ENCODE assay signal across 8 cellular contexts in the genomic region with DNA sequence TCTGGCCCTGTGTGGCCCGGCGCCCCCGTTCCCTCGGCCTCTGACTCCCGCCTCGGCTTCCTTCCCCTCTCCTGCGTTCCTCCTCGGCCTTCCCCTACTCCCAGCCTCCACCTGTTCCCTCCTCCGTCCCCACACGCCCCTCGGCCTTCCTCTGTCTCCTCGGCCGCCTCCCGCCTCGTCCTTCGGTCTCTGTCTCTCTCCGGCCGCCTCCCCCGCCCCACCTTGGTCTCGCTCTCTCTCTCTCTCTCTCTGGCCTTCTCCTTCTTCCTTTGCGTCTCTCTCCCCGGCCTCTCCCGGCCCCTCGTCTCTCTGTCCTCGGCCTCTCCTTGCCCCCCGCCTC. TPM values are rescaled to one million over a fixed set of nuclear protein-coding genes. Genes with fewer than 3 reads are reported as not detected.
A peak's percentile ranks its signal among the peaks of the same experiment; 100 is the strongest.
DNase-seq lines count a peak whose midpoint lies in the region; ATAC-seq and TF ChIP-seq lines count a peak whose summit lies in the region.

No MANE protein-coding gene starts in this region.

- H3K36me3 ChIP-seq in ACC112 (ENCODE audit: insufficient read depth, low read length) (peaks cover 13% of the 10 kb centered on the region; the same call in 1 of the 2 replicates), thoracic aorta (peaks cover 12% of the 10 kb centered on the region)

- no peaks in the 10 kb centered on the region for H3K27me3 Mint-ChIP-seq in activated naive CD8-positive, alpha-beta T cell

- TF ChIP-seq CTCF in thoracic aorta (IDR thresholded peaks at IDR 0.05), result no peak

- H3K9me3 Mint-ChIP-seq in activated naive CD8-positive, alpha-beta T cell (ENCODE audit: low read depth), result no peaks in the 10 kb centered on the region

- H3K27me3 ChIP-seq in ACC112 (ENCODE audit: insufficient read depth, low read length) (no peaks in the 10 kb centered on the region), thoracic aorta (replicated peaks; ENCODE audit: insufficient read depth) (no peaks in the 10 kb centered on the region)

- peaks cover 5% of the 10 kb centered on the region for H3K36me3 Mint-ChIP-seq in activated naive CD8-positive, alpha-beta T cell

- H3K4me1 ChIP-seq in ACC112 (ENCODE audit: control insufficient read depth, insufficient read depth, low read length, unreplicated experiment) (peaks cover 22% of the 10 kb centered on the region), thoracic aorta (ENCODE audit: control insufficient read depth in 1 of 2, low read depth in 2 of 2) (peaks cover 9 to 43% of the 10 kb centered on the region in 2 donors)

- peak; percentile 6 for ATAC-seq in GM18870 (IDR thresholded peaks at IDR 0.05; ENCODE audit: unreplicated experiment)
- peak; percentile 25 for ATAC-seq in HG03520 (IDR thresholded peaks at IDR 0.05; ENCODE audit: unreplicated experiment)
- no peak for ATAC-seq in thoracic aorta (ENCODE audit: insufficient number of reproducible peaks, low FRiP score, low read depth)
- ATAC-seq in GM21576 (IDR thresholded peaks at IDR 0.05; ENCODE audit: unreplicated experiment), result no peak

- peaks cover 46% of the 10 kb centered on the region for H3K4me1 Mint-ChIP-seq in activated naive CD8-positive, alpha-beta T cell (ENCODE audit: low read depth)

- H2AFZ ChIP-seq in ACC112 (ENCODE audit: low read length, unreplicated experiment), result peak overlapping the region; percentile 91

- peaks cover 42% of the 10 kb centered on the region for H3K79me2 ChIP-seq in ACC112 (ENCODE audit: control insufficient read depth, insufficient read depth, low read length, unreplicated experiment)

- H3K27ac ChIP-seq in ACC112 (ENCODE audit: low read depth, low read length) (peak overlapping the region; percentile 33; the same call in 1 of the 2 replicates), thoracic aorta (peak overlapping the region; percentile 79 to 80)

- H3K4me3 Mint-ChIP-seq in activated naive CD8-positive, alpha-beta T cell, result peak overlapping the region; percentile 91

- H3K4me3 ChIP-seq in ACC112 (ENCODE audit: low read depth, low read length) (peak overlapping the region; percentile 87), thoracic aorta (peak overlapping the region; percentile 91)

- H3K27ac Mint-ChIP-seq in activated naive CD8-positive, alpha-beta T cell, result peak overlapping the region; percentile 76

- no peaks in the 10 kb centered on the region for H3K9me3 ChIP-seq in thoracic aorta

- peak; percentile 23 for DNase-seq in iris pigment epithelial cell (ENCODE audit: low read depth)
- DNase-seq in thoracic aorta (ENCODE audit: low spot score), result no peak
- DNase-seq in NCI-H524 treated with DMSO at 0.1 percent for 48 hours (lab: John Stamatoyannopoulos, UW), result no peak

RNA-seq across cellular contexts. Expression of a gene that starts 0.6 kb away (rescaled TPM):
- 10 to 100 TPM; 26.9 to 28.4 TPM for total RNA-seq in thoracic aorta

RNA-seq across cellular contexts. Expression of a gene that starts 44.7 kb away (rescaled TPM):
- total RNA-seq in thoracic aorta, result 100 to 1,000 TPM; 205 to 319 TPM

Comparison
In these comparisons a context has a peak if more than half of its experiments do, and no peak if none do; other contexts are left out.
1. ATAC-seq: peak in GM18870 (single experiment) and HG03520 (single experiment); none in thoracic aorta (single experiment) and GM21576 (single experiment).